In the genomic region with DNA sequence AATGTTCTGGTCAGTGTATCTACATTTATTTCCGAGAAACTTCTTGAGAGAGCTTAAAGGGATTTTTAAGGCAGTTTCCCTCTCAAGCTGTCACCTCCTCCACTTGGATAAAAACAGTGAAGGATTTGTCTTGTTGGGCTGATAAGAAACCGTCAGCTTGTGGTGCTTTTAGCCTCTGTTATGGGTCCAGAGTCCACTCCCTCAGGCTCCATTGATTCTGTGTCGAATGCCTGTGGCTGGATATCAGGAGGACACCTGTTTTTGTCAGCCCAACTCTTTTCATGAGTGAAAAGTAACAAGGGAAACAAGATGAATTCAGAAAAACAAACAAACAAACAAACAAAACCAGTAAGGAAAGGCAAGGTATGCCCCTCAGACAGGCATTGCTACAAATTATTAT, we compare ENCODE assay signal across 20 cellular contexts.
"Had no signal": no experiment of that assay in that cellular context is flagged by ENCODE, and none has a peak within 500 bp of the region (broad histone marks: within the 10 kb centered on the region; RNA-seq: fewer than 3 reads in every experiment).

No MANE protein-coding gene starts in this region.

- H3K9me3 ChIP-seq: gastroesophageal sphincter, heart left ventricle, ovary, sigmoid colon, spleen, thyroid gland had no signal

- H3K27me3 ChIP-seq: gastroesophageal sphincter, ovary, sigmoid colon, thyroid gland had no signal

- DNase-seq: activated CD8-positive, alpha-beta memory T cell treated with anti-CD3 and anti-CD28 coated beads for 24 hours; activated CD8-positive, alpha-beta memory T cell treated with anti-CD3 and anti-CD28 coated beads, Interleukin-2, amount 50 U/mL, for 48 hours; activated effector memory CD4-positive, alpha-beta T cell treated with anti-CD3 and anti-CD28 coated beads, Interleukin-2, amount 50 U/mL, for 16 hours; activated naive CD4-positive, alpha-beta T cell treated with anti-CD3 and anti-CD28 coated beads, Interleukin-2, amount 50 U/mL, for 16 hours; activated T-cell treated with anti-CD3 and anti-CD28 coated beads, Interleukin-2, amount 50 U/mL, for 48 hours; effector CD4-positive, alpha-beta T cell; heart left ventricle; kidney; left ventricle myocardium superior; mesenchymal stem cell; naive thymus-derived CD4-positive, alpha-beta T cell; ovary; spleen; stimulated activated naive CD4-positive, alpha-beta T cell; thyroid gland had no signal

- H3K4me1 ChIP-seq: thyroid gland had no signal

- H3K9me3 Mint-ChIP-seq: T-helper 1 cell treated with Interleukin-12 subunit alpha and Interleukin-12 subunit beta and Interleukin-4 antibody, amounts not matched to agents 30 μg/mL and 1 μg/mL, for 36 hours had no signal

- H3K4me3 Mint-ChIP-seq: naive thymus-derived CD4-positive, alpha-beta T cell; T-helper 1 cell treated with Interleukin-12 subunit alpha and Interleukin-12 subunit beta and Interleukin-4 antibody, amounts not matched to agents 30 μg/mL and 1 μg/mL, for 36 hours had no signal

- H3K27ac Mint-ChIP-seq: naive thymus-derived CD4-positive, alpha-beta T cell; T-helper 1 cell treated with Interleukin-12 subunit alpha and Interleukin-12 subunit beta and Interleukin-4 antibody, amounts not matched to agents 30 μg/mL and 1 μg/mL, for 36 hours had no signal

- H3K36me3 Mint-ChIP-seq: naive thymus-derived CD4-positive, alpha-beta T cell had no signal

- H3K4me3 ChIP-seq: gastroesophageal sphincter, heart left ventricle, ovary, sigmoid colon, spleen, thyroid gland had no signal

- ATAC-seq: activated CD4-positive, CD25-positive, alpha-beta regulatory T cell treated with anti-CD3 and anti-CD28 coated beads, Interleukin-2, amount 50 U/mL, for 24 hours; esophagus mucosa; gastroesophageal sphincter; heart left ventricle; left ventricle myocardium superior; naive thymus-derived CD4-positive, alpha-beta T cell had no signal

- H3K36me3 ChIP-seq: gastroesophageal sphincter, heart left ventricle, ovary, sigmoid colon, spleen, thyroid gland had no signal

- H3K27ac ChIP-seq: gastroesophageal sphincter, ovary, sigmoid colon, thyroid gland had no signal
